11 cellular contexts compared by ENCODE assay signal in the genomic region with DNA sequence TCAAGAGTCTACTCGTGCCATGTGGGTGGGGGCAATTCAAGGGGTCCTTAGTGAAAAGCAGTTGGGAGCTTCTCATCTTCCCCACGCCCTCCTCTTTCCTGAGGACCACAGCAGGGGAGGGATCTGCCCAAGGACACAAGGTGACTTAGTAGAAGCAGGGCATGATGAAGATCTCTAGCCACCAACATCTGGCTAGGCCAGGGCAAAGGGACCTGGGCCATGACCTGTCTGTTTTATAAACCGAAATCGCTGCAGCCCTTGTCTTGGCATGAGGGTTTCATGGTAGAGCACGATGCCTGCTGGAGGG. TPM values are rescaled to one million over a fixed set of nuclear protein-coding genes. Genes with fewer than 3 reads are reported as not detected.
DNase-seq lines count a peak whose midpoint lies in the region; ATAC-seq and TF ChIP-seq lines count a peak whose summit lies in the region.
"Had no signal": no experiment of that assay in that cellular context is flagged by ENCODE, and none has a peak within 500 bp of the region (broad histone marks: within the 10 kb centered on the region; RNA-seq: fewer than 3 reads in every experiment).

No MANE protein-coding gene starts in this region.

- no peak for TF ChIP-seq POLR2A in prostate gland (IDR thresholded peaks at IDR 0.05)

- H2AFZ ChIP-seq in Loucy (ENCODE audit: low read length), result no peak overlapping the region

- H3K27ac ChIP-seq in AG04450 (ENCODE audit: low read depth, low read length) (peak overlapping the region; percentile 97), dorsolateral prefrontal cortex (peak overlapping the region in 49 of 59 donors; percentile 5 to 87 (median 67)), prostate gland (peak overlapping the region; percentile 60 to 71)
- no peak overlapping the region for H3K27ac ChIP-seq in naive thymus-derived CD4-positive, alpha-beta T cell (ENCODE audit: low read depth, low read length)

- H3K36me3 Mint-ChIP-seq in naive thymus-derived CD4-positive, alpha-beta T cell, result peaks cover 0 to 14% (median 0%) of the 10 kb centered on the region in 5 donors

- POLR2A ChIA-PET in AG04450 (lab: Yijun Ruan, JAX), result interaction anchor here (0.6 to 1.2 kb wide), 2 partner anchors 10 to 16 kb away, joined by 3 read pairs; no protein-coding TSS in a partner anchor
- POLR2A ChIA-PET in naive thymus-derived CD4-positive, alpha-beta T cell (lab: Charles Lee), result interaction anchor here (1.6 kb wide), 1 partner anchor 114 kb away, joined by 4 read pairs; no protein-coding TSS in a partner anchor

- ATAC-seq in naive thymus-derived CD4-positive, alpha-beta T cell, result no peak
- no peak for ATAC-seq in HG03439 (IDR thresholded peaks at IDR 0.05; ENCODE audit: unreplicated experiment)

- WGBS in prostate gland, result no CpG with 5 or more reads among the region's 5 CpGs

- H3K36me3 ChIP-seq in Loucy (ENCODE audit: insufficient read depth, low read length) (no peaks in the 10 kb centered on the region), prostate gland (no peaks in the 10 kb centered on the region)
- no peaks in the 10 kb centered on the region for H3K36me3 ChIP-seq in naive thymus-derived CD4-positive, alpha-beta T cell (ENCODE audit: control insufficient read depth in 2 of 3, insufficient read depth in 3 of 3, low read length in 3 of 3)

- H3K4me1 Mint-ChIP-seq in naive thymus-derived CD4-positive, alpha-beta T cell, result peaks cover 0 to 40% (median 22%) of the 10 kb centered on the region in 7 donors

- H3K4me2 ChIP-seq in Loucy (ENCODE audit: low read depth, low read length, poor library complexity, severe bottlenecking), result peak overlapping the region; percentile 87

- no peak overlapping the region for H3K27ac Mint-ChIP-seq in naive thymus-derived CD4-positive, alpha-beta T cell

- no peaks in the 10 kb centered on the region for H3K9me3 Mint-ChIP-seq in naive thymus-derived CD4-positive, alpha-beta T cell
- H3K9me3 Mint-ChIP-seq: activated CD4-positive, alpha-beta T cell treated with anti-CD3 and anti-CD28 coated beads, Interleukin-2, amount 10 ng/mL, durations not matched to agents 24 days and 14 days had no signal

- H4K20me1 ChIP-seq in Loucy (ENCODE audit: insufficient read depth, low read length, poor library complexity, severe bottlenecking), result no peaks in the 10 kb centered on the region

- no peak for TF ChIP-seq CTCF in AG04450 (IDR thresholded peaks at IDR 0.05; ENCODE audit: low read depth, low read length)
- TF ChIP-seq CTCF in Loucy (conservative IDR thresholded peaks at IDR 0.05; ENCODE audit: low read length), result no peak
- TF ChIP-seq CTCF in dorsolateral prefrontal cortex (IDR thresholded peaks at IDR 0.05 in 54 of 56, conservative IDR thresholded peaks at IDR 0.05 in 2 of 56; ENCODE audit: low read depth in 1 of 56, partially characterized antibody in 56 of 56), result no peak
- no peak for TF ChIP-seq CTCF in prostate gland (IDR thresholded peaks at IDR 0.05)

- DNase-seq in AG04450 (ENCODE audit: low read depth, low spot score) (no peak), dorsolateral prefrontal cortex (no peak), prostate gland (ENCODE audit: low spot score) (no peak), midbrain (lab: John Stamatoyannopoulos, UW) (no peak), NCI-H128 (lab: John Stamatoyannopoulos, UW; ENCODE audit: unreplicated experiment) (no peak)
- no peak for DNase-seq in naive thymus-derived CD4-positive, alpha-beta T cell
- DNase-seq: activated CD4-positive, alpha-beta T cell treated with anti-CD3 and anti-CD28 coated beads, Interleukin-2, amount 10 ng/mL, durations not matched to agents 24 days and 14 days had no signal

- H3K4me3 ChIP-seq in AG04450 (ENCODE audit: low read depth, low read length), result no peak overlapping the region
- peak overlapping the region; percentile 65 for H3K4me3 ChIP-seq in Loucy (ENCODE audit: low read length, poor library complexity, severe bottlenecking)
- H3K4me3 ChIP-seq in dorsolateral prefrontal cortex, result no peak overlapping the region
- H3K4me3 ChIP-seq in prostate gland, result no peak overlapping the region
- no peak overlapping the region for H3K4me3 ChIP-seq in naive thymus-derived CD4-positive, alpha-beta T cell (ENCODE audit: low read length)
- H3K4me3 ChIP-seq: body of pancreas had no signal

- H3K9me3 ChIP-seq in AG04450 (ENCODE audit: control insufficient read depth, insufficient read depth, low read length), result no peaks in the 10 kb centered on the region
- no peaks in the 10 kb centered on the region for H3K9me3 ChIP-seq in Loucy (ENCODE audit: insufficient read depth, low read depth, low read length)
- H3K9me3 ChIP-seq in prostate gland, result no peaks in the 10 kb centered on the region
- no peaks in the 10 kb centered on the region for H3K9me3 ChIP-seq in naive thymus-derived CD4-positive, alpha-beta T cell (ENCODE audit: control insufficient read depth in 2 of 3, low read length in 3 of 3)
- H3K9me3 ChIP-seq: body of pancreas had no signal

- H3K27me3 ChIP-seq in AG04450 (ENCODE audit: control insufficient read depth, insufficient read depth, low read length), result no peaks in the 10 kb centered on the region
- H3K27me3 ChIP-seq in Loucy (ENCODE audit: insufficient read depth, low read length, poor library complexity, severe bottlenecking), result no peaks in the 10 kb centered on the region
- H3K27me3 ChIP-seq in dorsolateral prefrontal cortex, result peaks cover 0 to 79% (median 3%) of the 10 kb centered on the region in 45 donors
- no peaks in the 10 kb centered on the region for H3K27me3 ChIP-seq in prostate gland (replicated peaks; ENCODE audit: insufficient read depth)
- no peaks in the 10 kb centered on the region for H3K27me3 ChIP-seq in naive thymus-derived CD4-positive, alpha-beta T cell (ENCODE audit: control insufficient read depth in 2 of 2, insufficient read depth in 2 of 2, low read length in 2 of 2)
- H3K27me3 ChIP-seq: body of pancreas had no signal

- H3F3A ChIP-seq in Loucy (ENCODE audit: low read depth), result no peaks in the 10 kb centered on the region

- no peak overlapping the region for H3K4me3 Mint-ChIP-seq in naive thymus-derived CD4-positive, alpha-beta T cell

- H3K9me2 ChIP-seq in Loucy (replicated peaks; ENCODE audit: low read depth, low read length), result no peaks in the 10 kb centered on the region

- H3K9ac ChIP-seq in Loucy (ENCODE audit: low read depth, low read length, poor library complexity, severe bottlenecking), result peak overlapping the region; percentile 46

- H3K79me2 ChIP-seq in Loucy (ENCODE audit: insufficient read depth, low read length), result peaks cover 17% of the 10 kb centered on the region

- CTCF ChIA-PET in AG04450 (lab: Charles Lee), result no interaction called here
- CTCF ChIA-PET in naive thymus-derived CD4-positive, alpha-beta T cell (lab: Charles Lee), result no interaction called here

- no peaks in the 10 kb centered on the region for H3K27me3 Mint-ChIP-seq in naive thymus-derived CD4-positive, alpha-beta T cell
- H3K27me3 Mint-ChIP-seq: activated CD4-positive, alpha-beta T cell treated with anti-CD3 and anti-CD28 coated beads, Interleukin-2, amount 10 ng/mL, durations not matched to agents 24 days and 14 days had no signal

- peaks cover 40% of the 10 kb centered on the region for H3K4me1 ChIP-seq in Loucy (ENCODE audit: insufficient read depth, low read length, poor library complexity, severe bottlenecking)
- no peaks in the 10 kb centered on the region for H3K4me1 ChIP-seq in prostate gland (replicated peaks)
- H3K4me1 ChIP-seq in naive thymus-derived CD4-positive, alpha-beta T cell (ENCODE audit: control insufficient read depth in 2 of 2, insufficient read depth in 2 of 2, low read length in 2 of 2), result peaks cover 19 to 36% of the 10 kb centered on the region in 2 donors

- intact Hi-C loops in dorsolateral prefrontal cortex (cut with DNase I) (no loop called here), prostate gland (cut with DNase I) (no loop called here)
- intact Hi-C loops in naive thymus-derived CD4-positive, alpha-beta T cell (cut with micrococcal nuclease), result no loop called here

RNA-seq across cellular contexts. Expression of a gene that starts 5.1 kb away (rescaled TPM):
- polyA plus RNA-seq in AG04450 (2011; rRNA removed), result 172 and 244 TPM in 2 replicates
- 140 and 215 TPM in 2 replicates for polyA minus RNA-seq in AG04450 (2011; rRNA and poly(A)+ RNA removed)
- total RNA-seq in dorsolateral prefrontal cortex, result 10 to 100 TPM; 33.1 to 65.0 (median 50.4) TPM
- 100 to 1,000 TPM in 1 of 2 donors, 10 to 100 TPM in 1; 27.9 to 300 TPM for total RNA-seq in prostate gland
- 10 to 100 TPM; 35.4 to 74.3 (median 52.7) TPM for total RNA-seq in naive thymus-derived CD4-positive, alpha-beta T cell
- polyA plus RNA-seq in naive thymus-derived CD4-positive, alpha-beta T cell, result 1 to 10 TPM; 3.9 to 6.2 TPM

RNA-seq across cellular contexts. Expression of a gene that starts 5.9 kb away (rescaled TPM):
- polyA plus RNA-seq in AG04450 (2011; rRNA removed), result 25.1 and 35.8 TPM in 2 replicates
- 12.6 and 20.1 TPM in 2 replicates for polyA minus RNA-seq in AG04450 (2011; rRNA and poly(A)+ RNA removed)
- total RNA-seq in dorsolateral prefrontal cortex (10 to 100 TPM; 16.3 to 36.4 (median 27.2) TPM), prostate gland (10 to 100 TPM; 16.4 to 31.7 TPM)
- total RNA-seq in naive thymus-derived CD4-positive, alpha-beta T cell, result 10 to 100 TPM; 29.6 to 45.5 (median 38.8) TPM
- polyA plus RNA-seq in naive thymus-derived CD4-positive, alpha-beta T cell, result 10 to 100 TPM; 19.6 to 26.4 TPM

RNA-seq across cellular contexts. Expression of a gene that starts 25.5 kb away (rescaled TPM):
- polyA plus RNA-seq in AG04450 (2011; rRNA removed), result 15.5 and 19.5 TPM in 2 replicates
- polyA minus RNA-seq in AG04450 (2011; rRNA and poly(A)+ RNA removed), result 10.0 and 11.9 TPM in 2 replicates
- total RNA-seq in dorsolateral prefrontal cortex (10 to 100 TPM; 33.9 to 82.8 (median 51.1) TPM), prostate gland (10 to 100 TPM; 52.0 to 72.7 TPM)
- 10 to 100 TPM; 37.6 to 63.7 (median 50.9) TPM for total RNA-seq in naive thymus-derived CD4-positive, alpha-beta T cell
- 10 to 100 TPM; 22.2 to 31.1 TPM for polyA plus RNA-seq in naive thymus-derived CD4-positive, alpha-beta T cell

RNA-seq across cellular contexts. Expression of a gene that starts 43.4 kb away (rescaled TPM):
- not detected in 2 replicates for polyA plus RNA-seq in AG04450 (2011; rRNA removed)
- polyA minus RNA-seq in AG04450 (2011; rRNA and poly(A)+ RNA removed), result not detected in 2 replicates
- total RNA-seq in dorsolateral prefrontal cortex (under 1 TPM in 5 of 120 experiments, not detected in 115; 0.46 to 0.88 (median 0.63) TPM), prostate gland (10 to 100 TPM in 1 of 2 donors, not detected in 1; 11.8 TPM)
- not detected for total RNA-seq in naive thymus-derived CD4-positive, alpha-beta T cell
- not detected for polyA plus RNA-seq in naive thymus-derived CD4-positive, alpha-beta T cell
- total RNA-seq: activated CD4-positive, alpha-beta T cell treated with anti-CD3 and anti-CD28 coated beads, Interleukin-2, amount 10 ng/mL, durations not matched to agents 24 days and 14 days; body of pancreas; mesenteric fat pad had no signal

RNA-seq across cellular contexts. Expression of a gene that starts 51.1 kb away (rescaled TPM):
- 10.1 and 13.8 TPM in 2 replicates for polyA plus RNA-seq in AG04450 (2011; rRNA removed)
- 9.7 and 17.6 TPM in 2 replicates for polyA minus RNA-seq in AG04450 (2011; rRNA and poly(A)+ RNA removed)
- total RNA-seq in dorsolateral prefrontal cortex (10 to 100 TPM in 12 of 120 experiments, 1 to 10 TPM in 108; 5.3 to 12.1 (median 8.2) TPM), prostate gland (10 to 100 TPM; 28.0 to 45.6 TPM)
- total RNA-seq in naive thymus-derived CD4-positive, alpha-beta T cell, result 10 to 100 TPM; 11.7 to 22.7 (median 19.0) TPM
- 10 to 100 TPM; 35.0 to 58.7 TPM for polyA plus RNA-seq in naive thymus-derived CD4-positive, alpha-beta T cell
